Comparison of ENCODE assay signal across 13 cellular contexts in genomic region chr15:70289191-70289955, GRCh38.
DNase-seq lines count a peak whose midpoint lies in the region; ATAC-seq and TF ChIP-seq lines count a peak whose summit lies in the region.
"Had no signal": no experiment of that assay in that cellular context is flagged by ENCODE, and none has a peak within 500 bp of the region (broad histone marks: within the 10 kb centered on the region; RNA-seq: fewer than 3 reads in every experiment).

No MANE protein-coding gene starts in this region.

- intact Hi-C loops in Right ventricle myocardium superior (cut with DNase I), result no loop called here
- intact Hi-C loops in tibial artery (cut with DNase I; ENCODE audit: low total_unique reads), result no loop called here

- H3K79me1 ChIP-seq in neuronal stem cell (ENCODE audit: low read depth, low read length), result no peaks in the 10 kb centered on the region

- no peak overlapping the region for H4K91ac ChIP-seq in neuronal stem cell (ENCODE audit: low read depth, low read length, poor library complexity)

- no peak overlapping the region for H3K27ac ChIP-seq in cardiac muscle cell
- peak overlapping the region; percentile 47 to 57 for H3K27ac ChIP-seq in tibial artery
- no peak overlapping the region for H3K27ac ChIP-seq in neuronal stem cell (replicated peaks; ENCODE audit: low read length)

- TF ChIP-seq CTCF in cardiac muscle cell (IDR thresholded peaks at IDR 0.05; ENCODE audit: low read depth, low read length) (no peak), tibial artery (IDR thresholded peaks at IDR 0.05) (no peak)

- H3K4me2 ChIP-seq in neuronal stem cell (ENCODE audit: insufficient read depth, low read length, poor library complexity, severe bottlenecking), result no peak overlapping the region

- H3K36me3 ChIP-seq in cardiac muscle cell (no peaks in the 10 kb centered on the region), tibial artery (no peaks in the 10 kb centered on the region), neuronal stem cell (replicated peaks in 1 of 2; ENCODE audit: control insufficient read depth in 2 of 2, insufficient read depth in 2 of 2, low read length in 2 of 2) (no peaks in the 10 kb centered on the region)
- H3K36me3 ChIP-seq: adrenal gland had no signal

- H3K14ac ChIP-seq in neuronal stem cell (ENCODE audit: low read length), result no peak overlapping the region

- no peak overlapping the region for H2AFZ ChIP-seq in neuronal stem cell (ENCODE audit: low read length)

- no peaks in the 10 kb centered on the region for H3K9me3 ChIP-seq in cardiac muscle cell (ENCODE audit: low read depth)
- H3K9me3 ChIP-seq in tibial artery, result no peaks in the 10 kb centered on the region
- no peaks in the 10 kb centered on the region for H3K9me3 ChIP-seq in neuronal stem cell (replicated peaks in 1 of 2; ENCODE audit: control insufficient read depth in 2 of 2, insufficient read depth in 1 of 2, low read depth in 1 of 2, low read length in 2 of 2)
- H3K9me3 ChIP-seq: adrenal gland had no signal

- no peak overlapping the region for H2BK120ac ChIP-seq in neuronal stem cell (ENCODE audit: low read depth, low read length)

- no peak overlapping the region for H3K9ac ChIP-seq in neuronal stem cell (ENCODE audit: low read depth, low read length, poor library complexity)

- no peak overlapping the region for H2BK12ac ChIP-seq in neuronal stem cell (ENCODE audit: low read length)

- H3K4me1 ChIP-seq in cardiac muscle cell (ENCODE audit: low read depth), result peaks cover 11% of the 10 kb centered on the region
- H3K4me1 ChIP-seq in tibial artery, result peaks cover 0 to 22% (median 16%) of the 10 kb centered on the region in 4 donors
- peaks cover 0 to 5% of the 10 kb centered on the region in 2 donors for H3K4me1 ChIP-seq in neuronal stem cell (ENCODE audit: control insufficient read depth in 2 of 2, insufficient read depth in 1 of 2, low read depth in 1 of 2, low read length in 2 of 2)

- H3K4me3 ChIP-seq in cardiac muscle cell, result no peak overlapping the region
- no peak overlapping the region for H3K4me3 ChIP-seq in tibial artery
- no peak overlapping the region for H3K4me3 ChIP-seq in neuronal stem cell (ENCODE audit: low read length in 2 of 2)
- H3K4me3 ChIP-seq: adrenal gland had no signal

- H3K27me3 ChIP-seq in cardiac muscle cell (peaks cover 18% of the 10 kb centered on the region), tibial artery (no peaks in the 10 kb centered on the region), neuronal stem cell (ENCODE audit: control insufficient read depth in 3 of 3, insufficient read depth in 3 of 3, low read depth in 1 of 3, low read length in 3 of 3) (no peaks in the 10 kb centered on the region)
- H3K27me3 ChIP-seq: adrenal gland had no signal

- DNase-seq in cardiac muscle cell (ENCODE audit: low read depth in 1 of 2, low spot score in 1 of 2) (peak; percentile 43 to 85), Right ventricle myocardium superior (no peak), amniotic epithelial cell (ENCODE audit: low read depth) (peak; percentile 77), iris pigment epithelial cell (ENCODE audit: low read depth) (peak; percentile 37), tibial artery (no peak), neuronal stem cell (ENCODE audit: low spot score) (no peak), DMS 273 (lab: John Stamatoyannopoulos, UW; ENCODE audit: unreplicated experiment) (no peak)
- DNase-seq in activated CD4-positive, alpha-beta T cell treated with anti-CD3 and anti-CD28 coated beads for 48 hours, result no peak
- DNase-seq: ACHN; NCI-H1105 treated with DMSO at 0.1 percent for 48 hours; NK-92 treated with Interleukin-12 subunit alpha and Interleukin-12 subunit beta, amount 100 ng/mL, for 24 hours; stimulated activated CD4-positive, alpha-beta T cell treated with anti-CD3 and anti-CD28 coated beads, Interleukin-1b, Interleukin-23, amount 100 ng/mL, for 48 hours had no signal

- no peak overlapping the region for H2BK15ac ChIP-seq in neuronal stem cell (ENCODE audit: low read length)

- no CpG with 5 or more reads among the region's 8 CpGs for WGBS in neuronal stem cell (ENCODE audit: extremely low coverage in 2 of 2, insufficient read length in 2 of 2, insufficient replicate concordance in 1 of 2), 2 donors

- H3K4ac ChIP-seq in neuronal stem cell (ENCODE audit: low read length), result no peak overlapping the region

- H3K18ac ChIP-seq in neuronal stem cell (ENCODE audit: low read length), result no peak overlapping the region

- H2BK5ac ChIP-seq in neuronal stem cell (ENCODE audit: low read length), result no peak overlapping the region

- H3K23ac ChIP-seq in neuronal stem cell (ENCODE audit: low read depth, low read length, poor library complexity), result no peak overlapping the region

- H4K8ac ChIP-seq in neuronal stem cell (ENCODE audit: low read depth, low read length), result no peak overlapping the region

- no peak overlapping the region for H2AK5ac ChIP-seq in neuronal stem cell (ENCODE audit: low read depth, low read length)

- no peak for ATAC-seq in Right ventricle myocardium superior (ENCODE audit: poor library complexity)

Comparison
In these comparisons a context has a peak if more than half of its experiments do, and no peak if none do; other contexts are left out.
1. DNase-seq: peak in cardiac muscle cell (2 of 2), amniotic epithelial cell (single experiment) and iris pigment epithelial cell (single experiment); none in Right ventricle myocardium superior (single experiment), tibial artery (0 of 2), neuronal stem cell (single experiment), DMS 273 (single experiment) and activated CD4-positive, alpha-beta T cell treated with anti-CD3 and anti-CD28 coated beads for 48 hours (single experiment).
2. H3K27ac ChIP-seq: peak in tibial artery (2 of 2); none in cardiac muscle cell (single experiment) and neuronal stem cell (single experiment).